Comparison of ENCODE assay signal across 39 cellular contexts in genomic region chr10:125536236-125536635, GRCh38.
"Had no signal": no experiment of that assay in that cellular context is flagged by ENCODE, and none has a peak within 500 bp of the region (broad histone marks: within the 10 kb centered on the region; RNA-seq: fewer than 3 reads in every experiment).

No MANE protein-coding gene starts in this region.

- H3K36me3 Mint-ChIP-seq: activated naive CD4-positive, alpha-beta T cell treated with anti-CD3 and anti-CD28 coated beads, Interleukin-2, amount 10 ng/mL, durations not matched to agents 7 days and 5 days; activated naive CD4-positive, alpha-beta T cell treated with anti-CD3 and anti-CD28 coated beads, Interleukin-2, amount 50 U/mL, for 24 hours; activated naive CD4-positive, alpha-beta T cell treated with anti-CD3 and anti-CD28 coated beads, Interleukin-2, amount 50 U/mL, for 72 hours; activated naive CD8-positive, alpha-beta T cell; activated naive CD8-positive, alpha-beta T cell treated with anti-CD3 and anti-CD28 coated beads for 36 hours; activated naive CD8-positive, alpha-beta T cell treated with anti-CD3 and anti-CD28 coated beads, Interleukin-2, amount 10 ng/mL, durations not matched to agents 7 days and 5 days; brain had no signal

- H3K4me3 Mint-ChIP-seq: activated naive CD4-positive, alpha-beta T cell treated with anti-CD3 and anti-CD28 coated beads for 36 hours; activated naive CD4-positive, alpha-beta T cell treated with anti-CD3 and anti-CD28 coated beads, Interleukin-2, amount 10 ng/mL, durations not matched to agents 7 days and 5 days; activated naive CD4-positive, alpha-beta T cell treated with anti-CD3 and anti-CD28 coated beads, Interleukin-2, amount 50 U/mL, for 24 hours; activated naive CD8-positive, alpha-beta T cell; activated naive CD8-positive, alpha-beta T cell treated with anti-CD3 and anti-CD28 coated beads for 36 hours; activated naive CD8-positive, alpha-beta T cell treated with anti-CD3 and anti-CD28 coated beads, Interleukin-2, amount 10 ng/mL, durations not matched to agents 7 days and 5 days; activated naive CD8-positive, alpha-beta T cell treated with anti-CD3 and anti-CD28 coated beads, Interleukin-2, amount 50 U/mL, for 24 hours; activated T-cell treated with anti-CD3 and anti-CD28 coated beads, Interleukin-2, amount 50 U/mL, for 24 hours; activated T-cell treated with anti-CD3 and anti-CD28 coated beads, Interleukin-2, amount 50 U/mL, for 4 hours; activated T-cell treated with anti-CD3 and anti-CD28 coated beads, Interleukin-2, amount 50 U/mL, for 72 hours; activated T-helper 1 cell treated with anti-CD3 and anti-CD28 coated beads, Interleukin-12 subunit alpha, Interleukin-12 subunit beta, Interleukin-2, Interleukin-4 antibody, amounts not matched to agents 30 ng/mL and 10 ng/mL and 1 ng/mL, durations not matched to agents 14 hours and 24 hours and 36 hours; activated T-helper 17 cell treated with anti-CD3 and anti-CD28 coated beads, Interleukin-2, amount 50 U/mL, for 72 hours; brain; central memory CD8-positive, alpha-beta T cell had no signal

- H3K27me3 Mint-ChIP-seq: activated naive CD4-positive, alpha-beta T cell treated with anti-CD3 and anti-CD28 coated beads, Interleukin-2, amount 10 ng/mL, durations not matched to agents 7 days and 5 days; activated naive CD4-positive, alpha-beta T cell treated with anti-CD3 and anti-CD28 coated beads, Interleukin-2, amount 50 U/mL, for 24 hours; activated naive CD8-positive, alpha-beta T cell treated with anti-CD3 and anti-CD28 coated beads for 36 hours; activated naive CD8-positive, alpha-beta T cell treated with anti-CD3 and anti-CD28 coated beads, Interleukin-2, amount 10 ng/mL, durations not matched to agents 7 days and 5 days; brain had no signal

- ATAC-seq: activated naive CD4-positive, alpha-beta T cell treated with anti-CD3 and anti-CD28 coated beads, Interleukin-2, amount 50 U/mL, for 72 hours; activated naive CD8-positive, alpha-beta T cell treated with anti-CD3 and anti-CD28 coated beads, Interleukin-2, amount 50 U/mL, for 24 hours; activated T-cell treated with anti-CD3 and anti-CD28 coated beads, Interleukin-2, amount 50 U/mL, for 4 hours; activated T-cell treated with anti-CD3 and anti-CD28 coated beads, Interleukin-2, amount 50 U/mL, for 72 hours; activated T-helper 17 cell treated with anti-CD3 and anti-CD28 coated beads, Interleukin-2, amount 50 U/mL, for 72 hours; body of pancreas had no signal

- H3K27me3 ChIP-seq: ascending aorta, body of pancreas, brain microvascular endothelial cell, cardiac muscle cell had no signal

- FAIRE-seq: astrocyte, bronchial epithelial cell had no signal

- H3K27ac ChIP-seq: adrenal gland, ascending aorta, body of pancreas, brain microvascular endothelial cell, breast epithelium, cardiac muscle cell had no signal

- H3K27ac Mint-ChIP-seq: activated naive CD4-positive, alpha-beta T cell treated with anti-CD3 and anti-CD28 coated beads for 36 hours; activated naive CD4-positive, alpha-beta T cell treated with anti-CD3 and anti-CD28 coated beads, Interleukin-2, amount 10 ng/mL, durations not matched to agents 7 days and 5 days; activated naive CD4-positive, alpha-beta T cell treated with anti-CD3 and anti-CD28 coated beads, Interleukin-2, amount 50 U/mL, for 24 hours; activated naive CD4-positive, alpha-beta T cell treated with anti-CD3 and anti-CD28 coated beads, Interleukin-2, amount 50 U/mL, for 72 hours; activated naive CD8-positive, alpha-beta T cell; activated naive CD8-positive, alpha-beta T cell treated with anti-CD3 and anti-CD28 coated beads for 36 hours; activated naive CD8-positive, alpha-beta T cell treated with anti-CD3 and anti-CD28 coated beads, Interleukin-2, amount 10 ng/mL, durations not matched to agents 7 days and 5 days; activated naive CD8-positive, alpha-beta T cell treated with anti-CD3 and anti-CD28 coated beads, Interleukin-2, amount 50 U/mL, for 24 hours; activated T-cell treated with anti-CD3 and anti-CD28 coated beads, Interleukin-2, amount 50 U/mL, for 24 hours; activated T-cell treated with anti-CD3 and anti-CD28 coated beads, Interleukin-2, amount 50 U/mL, for 72 hours; activated T-helper 1 cell treated with anti-CD3 and anti-CD28 coated beads, Interleukin-12 subunit alpha, Interleukin-12 subunit beta, Interleukin-2, Interleukin-4 antibody, amounts not matched to agents 30 ng/mL and 10 ng/mL and 1 ng/mL, durations not matched to agents 14 hours and 24 hours and 36 hours; activated T-helper 17 cell treated with anti-CD3 and anti-CD28 coated beads, Interleukin-2, amount 50 U/mL, for 72 hours; activated T-helper 2 cell treated with anti-CD3 and anti-CD28 coated beads, Interferon-gamma antibody, Interleukin-2, Interleukin-4, amounts not matched to agents 10 μg/mL and 5 μg/mL and 100 μg/mL, durations not matched to agents 14 hours and 24 hours and 36 hours had no signal

- H3K4me1 Mint-ChIP-seq: activated naive CD4-positive, alpha-beta T cell treated with anti-CD3 and anti-CD28 coated beads, Interleukin-2, amount 10 ng/mL, durations not matched to agents 7 days and 5 days; activated naive CD4-positive, alpha-beta T cell treated with anti-CD3 and anti-CD28 coated beads, Interleukin-2, amount 50 U/mL, for 24 hours; activated naive CD8-positive, alpha-beta T cell treated with anti-CD3 and anti-CD28 coated beads for 36 hours; activated naive CD8-positive, alpha-beta T cell treated with anti-CD3 and anti-CD28 coated beads, Interleukin-2, amount 10 ng/mL, durations not matched to agents 7 days and 5 days; activated naive CD8-positive, alpha-beta T cell treated with anti-CD3 and anti-CD28 coated beads, Interleukin-2, amount 50 U/mL, for 24 hours; activated T-helper 17 cell treated with anti-CD3 and anti-CD28 coated beads, Interleukin-2, amount 50 U/mL, for 72 hours; central memory CD8-positive, alpha-beta T cell had no signal

- H3K4me1 ChIP-seq: adrenal gland, ascending aorta, breast epithelium had no signal

- H3K9me3 Mint-ChIP-seq: activated naive CD4-positive, alpha-beta T cell treated with anti-CD3 and anti-CD28 coated beads for 36 hours; activated naive CD4-positive, alpha-beta T cell treated with anti-CD3 and anti-CD28 coated beads, Interleukin-2, amount 10 ng/mL, durations not matched to agents 7 days and 5 days; activated naive CD4-positive, alpha-beta T cell treated with anti-CD3 and anti-CD28 coated beads, Interleukin-2, amount 50 U/mL, for 24 hours; activated naive CD4-positive, alpha-beta T cell treated with anti-CD3 and anti-CD28 coated beads, Interleukin-2, amount 50 U/mL, for 72 hours; activated naive CD8-positive, alpha-beta T cell treated with anti-CD3 and anti-CD28 coated beads for 36 hours; activated naive CD8-positive, alpha-beta T cell treated with anti-CD3 and anti-CD28 coated beads, Interleukin-2, amount 10 ng/mL, durations not matched to agents 7 days and 5 days; activated naive CD8-positive, alpha-beta T cell treated with anti-CD3 and anti-CD28 coated beads, Interleukin-2, amount 50 U/mL, for 24 hours; activated T-cell treated with anti-CD3 and anti-CD28 coated beads, Interleukin-2, amount 50 U/mL, for 24 hours; activated T-cell treated with anti-CD3 and anti-CD28 coated beads, Interleukin-2, amount 50 U/mL, for 4 hours; activated T-cell treated with anti-CD3 and anti-CD28 coated beads, Interleukin-2, amount 50 U/mL, for 72 hours; activated T-helper 1 cell treated with anti-CD3 and anti-CD28 coated beads, Interleukin-12 subunit alpha, Interleukin-12 subunit beta, Interleukin-2, Interleukin-4 antibody, amounts not matched to agents 30 ng/mL and 10 ng/mL and 1 ng/mL, durations not matched to agents 14 hours and 24 hours and 36 hours; activated T-helper 17 cell treated with anti-CD3 and anti-CD28 coated beads, Interleukin-2, amount 50 U/mL, for 72 hours; activated T-helper 2 cell treated with anti-CD3 and anti-CD28 coated beads, Interferon-gamma antibody, Interleukin-2, Interleukin-4, amounts not matched to agents 10 μg/mL and 5 μg/mL and 100 μg/mL, durations not matched to agents 14 hours and 24 hours and 36 hours had no signal

- H3K4me3 ChIP-seq: adrenal gland, ascending aorta, body of pancreas, breast epithelium, cardiac muscle cell had no signal

- DNase-seq: activated effector memory CD4-positive, alpha-beta T cell treated with anti-CD3 and anti-CD28 coated beads, Interleukin-2, amount 50 U/mL, for 16 hours; activated effector memory CD4-positive, alpha-beta T cell treated with Interleukin-2 at 50 U/mL for 16 hours; activated gamma-delta T cell; activated gamma-delta T cell treated with Interleukin-2 at 50 U/mL for 16 hours; activated naive CD4-positive, alpha-beta T cell; activated naive CD4-positive, alpha-beta T cell treated with anti-CD3 and anti-CD28 coated beads for 36 hours; activated naive CD4-positive, alpha-beta T cell treated with anti-CD3 and anti-CD28 coated beads, Interleukin-2, amount 10 ng/mL, durations not matched to agents 7 days and 5 days; activated naive CD4-positive, alpha-beta T cell treated with anti-CD3 and anti-CD28 coated beads, Interleukin-2, amount 50 U/mL, for 16 hours; activated naive CD4-positive, alpha-beta T cell treated with Interleukin-2 at 50 U/mL for 16 hours; activated naive CD8-positive, alpha-beta T cell treated with anti-CD3 and anti-CD28 coated beads for 36 hours; activated naive CD8-positive, alpha-beta T cell treated with anti-CD3 and anti-CD28 coated beads, Interleukin-2, amount 10 ng/mL, durations not matched to agents 7 days and 5 days; activated naive CD8-positive, alpha-beta T cell treated with anti-CD3 and anti-CD28 coated beads, Interleukin-2, amount 50 U/mL, for 24 hours; activated T-cell treated with anti-CD3 and anti-CD28 coated beads, Interleukin-2, amount 50 U/mL, for 1 hour; activated T-cell treated with anti-CD3 and anti-CD28 coated beads, Interleukin-2, amount 50 U/mL, for 24 hours; activated T-cell treated with anti-CD3 and anti-CD28 coated beads, Interleukin-2, amount 50 U/mL, for 4 hours; activated T-cell treated with anti-CD3 and anti-CD28 coated beads, Interleukin-2, amount 50 U/mL, for 48 hours; activated T-cell treated with anti-CD3 and anti-CD28 coated beads, Interleukin-2, amount 50 U/mL, for 72 hours; adrenal gland; amniotic stem cell; anterior cingulate cortex; aorta; body of pancreas; brain microvascular endothelial cell; caudate nucleus; central memory CD4-positive, alpha-beta T cell; cerebellar nuclear complex had no signal

- H3K9me3 ChIP-seq: adrenal gland, ascending aorta, body of pancreas, breast epithelium had no signal

- H3K36me3 ChIP-seq: adrenal gland, ascending aorta, brain microvascular endothelial cell, breast epithelium, cardiac muscle cell had no signal
